ENCODE assay signal across 15 cellular contexts in genomic region chr4:94461506-94461905, GRCh38.
"Had no signal": no experiment of that assay in that cellular context is flagged by ENCODE, and none has a peak within 500 bp of the region (broad histone marks: within the 10 kb centered on the region; RNA-seq: fewer than 3 reads in every experiment).

No MANE protein-coding gene starts in this region.

- H3K9me3 Mint-ChIP-seq: activated B cell treated with CpG ODN at 0.5 μM for 24 hours; activated naive CD8-positive, alpha-beta T cell treated with anti-CD3 and anti-CD28 coated beads, Interleukin-2, amount 50 U/mL, for 24 hours; activated T-cell treated with anti-CD3 and anti-CD28 coated beads, Interleukin-2, amount 50 U/mL, for 24 hours; activated T-helper 2 cell treated with anti-CD3 and anti-CD28 coated beads, Interferon-gamma antibody, Interleukin-2, Interleukin-4, amounts not matched to agents 10 μg/mL and 5 μg/mL and 100 μg/mL, durations not matched to agents 14 hours and 24 hours and 36 hours; mesothelial cell of epicardium; stimulated activated naive B cell treated with anti-CD40 and anti-IgM and Interleukin-4, amounts not matched to agents 10 μg/mL and 1 μg/mL and 100 μg/mL, for 72 hours had no signal

- DNase-seq: activated B cell treated with CpG ODN at 0.5 μM for 24 hours; activated CD4-positive, alpha-beta T cell treated with anti-CD3 and anti-CD28 coated beads for 48 hours; activated CD8-positive, alpha-beta T cell treated with anti-CD3 and anti-CD28 coated beads, Interleukin-2, amount 10 ng/mL, durations not matched to agents 7 days and 5 days; activated naive CD4-positive, alpha-beta T cell treated with Interleukin-2 at 50 U/mL for 16 hours; activated naive CD8-positive, alpha-beta T cell treated with anti-CD3 and anti-CD28 coated beads, Interleukin-2, amount 50 U/mL, for 24 hours; activated T-cell treated with anti-CD3 and anti-CD28 coated beads, Interleukin-2, amount 50 U/mL, for 24 hours; aorta; cortex of kidney; ovary; sigmoid colon; stimulated activated naive B cell treated with anti-CD40 and anti-IgM and Interleukin-4, amounts not matched to agents 10 μg/mL and 1 μg/mL and 100 μg/mL, for 72 hours; T-helper 2 cell had no signal

- H3K36me3 ChIP-seq: ovary had no signal

- H3K27me3 Mint-ChIP-seq: activated B cell treated with CpG ODN at 0.5 μM for 24 hours; activated naive CD8-positive, alpha-beta T cell treated with anti-CD3 and anti-CD28 coated beads, Interleukin-2, amount 50 U/mL, for 24 hours; activated T-cell treated with anti-CD3 and anti-CD28 coated beads, Interleukin-2, amount 50 U/mL, for 24 hours; stimulated activated naive B cell treated with anti-CD40 and anti-IgM and Interleukin-4, amounts not matched to agents 10 μg/mL and 1 μg/mL and 100 μg/mL, for 72 hours had no signal

- H3K27ac Mint-ChIP-seq: activated B cell treated with CpG ODN at 0.5 μM for 24 hours; activated CD8-positive, alpha-beta T cell treated with anti-CD3 and anti-CD28 coated beads, Interleukin-2, amount 10 ng/mL, durations not matched to agents 7 days and 5 days; activated naive CD8-positive, alpha-beta T cell treated with anti-CD3 and anti-CD28 coated beads, Interleukin-2, amount 50 U/mL, for 24 hours; activated T-cell treated with anti-CD3 and anti-CD28 coated beads, Interleukin-2, amount 50 U/mL, for 24 hours; activated T-helper 2 cell treated with anti-CD3 and anti-CD28 coated beads, Interferon-gamma antibody, Interleukin-2, Interleukin-4, amounts not matched to agents 10 μg/mL and 5 μg/mL and 100 μg/mL, durations not matched to agents 14 hours and 24 hours and 36 hours; mesothelial cell of epicardium; stimulated activated naive B cell treated with anti-CD40 and anti-IgM and Interleukin-4, amounts not matched to agents 10 μg/mL and 1 μg/mL and 100 μg/mL, for 72 hours had no signal

- H3K27ac ChIP-seq: ovary had no signal

- H3K9me3 ChIP-seq: ovary, sigmoid colon had no signal

- H3K4me3 Mint-ChIP-seq: activated B cell treated with CpG ODN at 0.5 μM for 24 hours; activated CD8-positive, alpha-beta T cell treated with anti-CD3 and anti-CD28 coated beads, Interleukin-2, amount 10 ng/mL, durations not matched to agents 7 days and 5 days; activated naive CD8-positive, alpha-beta T cell treated with anti-CD3 and anti-CD28 coated beads, Interleukin-2, amount 50 U/mL, for 24 hours; activated T-cell treated with anti-CD3 and anti-CD28 coated beads, Interleukin-2, amount 50 U/mL, for 24 hours; mesothelial cell of epicardium; stimulated activated naive B cell treated with anti-CD40 and anti-IgM and Interleukin-4, amounts not matched to agents 10 μg/mL and 1 μg/mL and 100 μg/mL, for 72 hours had no signal

- H3K4me3 ChIP-seq: ovary, sigmoid colon had no signal

- H3K27me3 ChIP-seq: ovary, sigmoid colon had no signal

- H3K36me3 Mint-ChIP-seq: mesothelial cell of epicardium had no signal

- ATAC-seq: activated CD8-positive, alpha-beta T cell treated with anti-CD3 and anti-CD28 coated beads, Interleukin-2, amount 10 ng/mL, durations not matched to agents 7 days and 5 days; activated naive CD8-positive, alpha-beta T cell treated with anti-CD3 and anti-CD28 coated beads, Interleukin-2, amount 50 U/mL, for 24 hours; stimulated activated naive B cell treated with anti-CD40 and anti-IgM and Interleukin-4, amounts not matched to agents 10 μg/mL and 1 μg/mL and 100 μg/mL, for 72 hours had no signal

- FAIRE-seq: urothelium cell line had no signal
